Comparison of ENCODE assay signal across 1 cellular context in the genomic region with DNA sequence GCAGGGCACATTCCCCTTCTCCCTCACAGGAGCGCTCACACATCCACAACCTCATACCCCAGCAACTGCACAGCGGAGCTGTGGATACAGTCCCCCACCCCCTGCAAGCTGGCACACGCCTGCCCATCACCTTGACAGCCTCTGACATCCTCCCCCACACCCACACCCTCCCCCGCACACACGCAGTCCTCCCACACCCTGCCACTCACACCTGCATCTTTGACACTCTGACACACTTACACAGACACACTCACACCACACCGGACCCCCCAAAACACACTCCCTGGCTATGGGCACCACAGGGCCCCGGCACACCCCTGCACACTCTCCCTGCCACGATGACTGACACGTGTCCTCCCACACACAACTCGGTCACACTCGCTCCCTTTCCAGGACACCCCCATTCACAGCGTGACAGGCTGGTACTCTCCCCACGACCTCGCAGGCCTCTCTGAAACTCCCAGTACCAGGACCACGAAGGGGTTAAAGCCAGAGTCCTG.
TF ChIP-seq lines count a peak whose summit lies in the region.

No MANE protein-coding gene starts in this region.

TF ChIP-seq in HepG2, 621 proteins besides CTCF, POLR2A, EP300 and RAD21:
- TF ChIP-seq ARNT2 (CRISPR knock-in tag; IDR thresholded peaks at IDR 0.05; ENCODE audit: low read depth) (no peak), TSC22D2 (CRISPR knock-in tag; IDR thresholded peaks at IDR 0.05; ENCODE audit: borderline replicate concordance) (no peak), GABPB1 (CRISPR knock-in tag; IDR thresholded peaks at IDR 0.05) (no peak), ZNF253 (CRISPR knock-in tag; IDR thresholded peaks at IDR 0.05; ENCODE audit: borderline replicate concordance) (no peak), MTF2 (CRISPR knock-in tag; IDR thresholded peaks at IDR 0.05; ENCODE audit: borderline replicate concordance) (no peak), ZNF652 (CRISPR knock-in tag; IDR thresholded peaks at IDR 0.05; ENCODE audit: borderline replicate concordance, low read depth) (peak; percentile 81)
